8 cellular contexts compared by ENCODE assay signal in genomic region chr1:184982002-184982954, GRCh38. TPM values are rescaled to one million over a fixed set of nuclear protein-coding genes. Genes with fewer than 3 reads are reported as not detected.
DNase-seq lines count a peak whose midpoint lies in the region; ATAC-seq and TF ChIP-seq lines count a peak whose summit lies in the region.

No MANE protein-coding gene starts in this region.

- no peak overlapping the region for H3K9ac ChIP-seq in mammary epithelial cell (ENCODE audit: insufficient read depth, low read length)

- H3K4me3 Mint-ChIP-seq in WTC11, result no peak overlapping the region

- peaks cover 5% of the 10 kb centered on the region; the same call in 1 of the 2 replicates for H3K9me3 Mint-ChIP-seq in WTC11

- H3K4me3 ChIP-seq in mammary epithelial cell (replicated peaks in 1 of 3; ENCODE audit: insufficient read depth in 1 of 3, low read depth in 2 of 3, low read length in 3 of 3), result no peak overlapping the region

- H3K36me3 ChIP-seq in mammary epithelial cell (ENCODE audit: insufficient read depth, low read length), result no peaks in the 10 kb centered on the region

- ATAC-seq in GM18909 (IDR thresholded peaks at IDR 0.05; ENCODE audit: poor library complexity, unreplicated experiment) (peak; percentile 96), HG03108 (IDR thresholded peaks at IDR 0.05; ENCODE audit: unreplicated experiment) (peak; percentile 95), WTC11 (peak; percentile 97)

- H3K27me3 Mint-ChIP-seq in WTC11 (ENCODE audit: low read depth), result peaks cover under 1% of the 10 kb centered on the region

- H3K27me3 ChIP-seq in mammary epithelial cell (ENCODE audit: insufficient read depth, low read length), result peaks cover 2% of the 10 kb centered on the region

- no peaks in the 10 kb centered on the region for H4K20me1 ChIP-seq in mammary epithelial cell (ENCODE audit: insufficient read depth, low read length)

- no peak overlapping the region for H3K27ac ChIP-seq in mammary epithelial cell (ENCODE audit: insufficient read depth, low read depth, low read length)

- peak; percentile 62 for TF ChIP-seq CTCF in WTC11 (IDR thresholded peaks at IDR 0.05)
- TF ChIP-seq CTCF in mammary epithelial cell (conservative IDR thresholded peaks at IDR 0.05 in 1 of 2, IDR thresholded peaks at IDR 0.05 in 1 of 2; ENCODE audit: extremely low read depth in 1 of 2, insufficient read depth in 1 of 2, low read depth in 1 of 2, low read length in 2 of 2), result peak; percentile 94 to 98

- BruUV-seq in mammary epithelial cell (replicated peaks; lab: Mats Ljungman, UMichigan), result no TSS peak

- dilution Hi-C loops in mammary epithelial cell (cut with HindIII; ENCODE audit: low sequenced_read_pairs), result no loop called here

- POLR2A ChIA-PET in WTC11 (lab: Charles Lee), result interaction anchor here (1.1 kb wide), 1 partner anchor 63 kb away, joined by 5 read pairs; the partner anchor contains the start of gene RNF2

- no peaks in the 10 kb centered on the region for H3K36me3 Mint-ChIP-seq in WTC11

- no peak overlapping the region for H2AFZ ChIP-seq in mammary epithelial cell (ENCODE audit: low read depth, low read length)

- H3K27ac Mint-ChIP-seq in WTC11, result no peak overlapping the region

- CTCF ChIA-PET in WTC11 (lab: Charles Lee) (interaction anchor here (0.6 to 2.1 kb wide), 11 partner anchors 9 to 687 kb away, joined by 3 to 22 read pairs (median 4); partner anchors contain the start of gene EDEM3), mammary epithelial cell (lab: Charles Lee; ENCODE audit: low non-redundant PET) (interaction anchor here (0.7 kb wide), 1 partner anchor 275 kb away, joined by 3 read pairs; no protein-coding TSS in a partner anchor)

- 54% methylated on average over 14 of the region's 14 CpGs for WGBS in mammary epithelial cell (ENCODE audit: low coverage, missing lambda C conversion rate)

- H3K4me1 Mint-ChIP-seq in WTC11, result 0 out of 2 replicates have a peak, but pooled peaks cover 5% of the 10 kb centered on the region

- DNase-seq in AG20443 (ENCODE audit: low spot score) (peak; percentile 78), NCI-H226 (peak; percentile 49), WTC11 (ENCODE audit: low spot score) (peak; percentile 76), mammary epithelial cell (peak; percentile 58), kidney glomerular epithelial cell (lab: John Stamatoyannopoulos, UW) (peak; percentile 69)
- peak; percentile 81 for DNase-seq in stimulated activated CD4-positive, alpha-beta T cell treated with anti-CD3 and anti-CD28 coated beads, Interleukin-4, amount 100 ng/mL, for 24 hours

- no peak overlapping the region for H3K4me2 ChIP-seq in mammary epithelial cell (ENCODE audit: insufficient read depth, low read depth, low read length)

- intact Hi-C loops in mammary epithelial cell (cut with micrococcal nuclease), result loop anchor here (1.0 to 5.0 kb wide), 2 partner anchors 177 to 690 kb away; no protein-coding TSS in a partner anchor

- no peaks in the 10 kb centered on the region for H3K9me3 ChIP-seq in mammary epithelial cell (replicated peaks; ENCODE audit: insufficient read depth, low read length)

- H3K79me2 ChIP-seq in mammary epithelial cell (ENCODE audit: insufficient read depth, low read length), result no peaks in the 10 kb centered on the region

- H3K4me1 ChIP-seq in mammary epithelial cell (ENCODE audit: insufficient read depth, low read length), result no peaks in the 10 kb centered on the region

- in situ Hi-C loops in mammary epithelial cell (cut with MboI; ENCODE audit: low sequenced_read_pairs in 2 of 2), result loop anchor here (5.0 kb wide), 1 partner anchor 175 kb away; no protein-coding TSS in a partner anchor

TF ChIP-seq in WTC11, 78 proteins besides CTCF, POLR2A, EP300 and RAD21 (continues in another document):
- TF ChIP-seq ESRRA (CRISPR knock-in tag; IDR thresholded peaks at IDR 0.05; ENCODE audit: borderline replicate concordance) (no peak), GABPB1 (CRISPR knock-in tag; IDR thresholded peaks at IDR 0.05) (no peak), USF1 (CRISPR knock-in tag; IDR thresholded peaks at IDR 0.05) (no peak), CREM (CRISPR knock-in tag; IDR thresholded peaks at IDR 0.05) (no peak), ATF2 (CRISPR knock-in tag; IDR thresholded peaks at IDR 0.05; ENCODE audit: borderline replicate concordance, low read depth) (no peak), NR3C1 (CRISPR knock-in tag; conservative IDR thresholded peaks at IDR 0.05; ENCODE audit: low read depth) (no peak), FOXJ3 (CRISPR knock-in tag; IDR thresholded peaks at IDR 0.05; ENCODE audit: borderline replicate concordance) (no peak), NR2C2 (CRISPR knock-in tag; IDR thresholded peaks at IDR 0.05) (no peak), ZSCAN18 (CRISPR knock-in tag; IDR thresholded peaks at IDR 0.05) (no peak), ZNF671 (CRISPR knock-in tag; IDR thresholded peaks at IDR 0.05) (no peak), STAT6 (CRISPR knock-in tag; conservative IDR thresholded peaks at IDR 0.05; ENCODE audit: low read depth) (no peak), GRHL2 (CRISPR knock-in tag; IDR thresholded peaks at IDR 0.05; ENCODE audit: insufficient replicate concordance, severe bottlenecking) (no peak), ATF6 (CRISPR knock-in tag; IDR thresholded peaks at IDR 0.05) (no peak)

RNA-seq across cellular contexts. Expression of gene NIBAN1, which starts 8.0 kb away (rescaled TPM):
- total RNA-seq in WTC11 (2021), result 5.0 to 8.1 TPM (median 5.2 TPM) in 3 replicates
- 10 to 100 TPM; 35.8 to 70.3 TPM for total RNA-seq in mammary epithelial cell
- polyA plus RNA-seq in mammary epithelial cell, result 3.2 TPM
- 8.3 TPM for polyA minus RNA-seq in mammary epithelial cell
